In the genomic region with DNA sequence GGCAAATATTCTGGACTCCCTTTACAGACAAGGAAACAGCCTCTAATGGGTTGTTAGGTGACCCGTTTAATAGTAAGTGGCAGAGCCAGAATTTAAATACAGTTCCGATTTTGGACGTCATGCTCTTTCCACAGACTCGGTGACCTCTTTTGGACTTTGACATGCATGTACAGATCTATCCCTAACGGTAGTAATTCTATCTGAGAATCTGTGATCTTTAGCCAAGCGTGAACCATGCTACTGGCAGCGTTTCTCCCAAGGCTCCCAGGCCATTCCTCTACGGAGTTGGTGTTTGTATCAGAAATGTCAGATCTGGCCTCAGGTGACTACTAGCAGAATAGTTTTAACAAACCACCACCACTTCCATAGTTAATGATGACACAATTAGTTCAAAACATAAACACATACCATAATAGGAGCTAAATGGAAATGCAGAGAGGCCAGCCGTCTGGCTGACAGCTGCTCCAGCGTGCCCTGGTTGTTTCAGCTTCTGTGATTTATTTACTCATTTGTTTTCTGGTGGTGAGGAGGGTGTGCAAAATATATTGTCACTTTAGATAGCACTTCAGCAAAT, we compare ENCODE assay signal across 16 cellular contexts.
"Had no signal": no experiment of that assay in that cellular context is flagged by ENCODE, and none has a peak within 500 bp of the region (broad histone marks: within the 10 kb centered on the region; RNA-seq: fewer than 3 reads in every experiment).

No MANE protein-coding gene starts in this region.

- H3K4me1 ChIP-seq: colonic mucosa, prostate gland, upper lobe of right lung had no signal

- FAIRE-seq: endothelial cell of umbilical vein, keratinocyte had no signal

- H3K27me3 ChIP-seq: colonic mucosa, gastroesophageal sphincter, upper lobe of right lung had no signal

- H3K36me3 ChIP-seq: colonic mucosa, gastroesophageal sphincter, prostate gland, upper lobe of right lung had no signal

- H3K4me3 ChIP-seq: colonic mucosa, gastroesophageal sphincter, prostate gland, upper lobe of right lung had no signal

- ATAC-seq: gastroesophageal sphincter; left ventricle myocardium superior; stimulated activated naive CD8-positive, alpha-beta T cell treated with anti-CD3 and anti-CD28 coated beads, Interleukin-15, Interleukin-2, amounts not matched to agents 100 U/mL and 50 U/mL, for 24 hours; upper lobe of right lung had no signal

- DNase-seq: activated CD4-positive, alpha-beta memory T cell treated with anti-CD3 and anti-CD28 coated beads, Interleukin-2, amount 10 ng/mL, durations not matched to agents 7 days and 5 days; activated gamma-delta T cell treated with Interleukin-2 at 50 U/mL for 16 hours; activated naive CD8-positive, alpha-beta T cell treated with anti-CD3 and anti-CD28 coated beads for 36 hours; activated T-cell treated with anti-CD3 and anti-CD28 coated beads, Interleukin-2, amount 50 U/mL, for 48 hours; caudate nucleus; colonic mucosa; left ventricle myocardium superior; mesendoderm; stimulated activated CD4-positive, alpha-beta T cell treated with anti-CD3 and anti-CD28 coated beads, Interleukin-2, amount 100 ng/mL, for 48 hours; stimulated activated naive CD8-positive, alpha-beta T cell treated with anti-CD3 and anti-CD28 coated beads, Interleukin-15, Interleukin-2, amounts not matched to agents 100 U/mL and 50 U/mL, for 24 hours; T-helper 9 cell; upper lobe of right lung had no signal

- H3K9me3 ChIP-seq: colonic mucosa, gastroesophageal sphincter, prostate gland, upper lobe of right lung had no signal

- H3K27ac ChIP-seq: colonic mucosa, gastroesophageal sphincter, prostate gland, upper lobe of right lung had no signal
